ENCODE assay signal across 10 cellular contexts in genomic region chr17:5413682-5414081, GRCh38. TPM values are rescaled to one million over a fixed set of nuclear protein-coding genes. Genes with fewer than 3 reads are reported as not detected.
A peak's percentile ranks its signal among the peaks of the same experiment; 100 is the strongest.
DNase-seq lines count a peak whose midpoint lies in the region; ATAC-seq and TF ChIP-seq lines count a peak whose summit lies in the region.
"Had no signal": no experiment of that assay in that cellular context is flagged by ENCODE, and none has a peak within 500 bp of the region (broad histone marks: within the 10 kb centered on the region; RNA-seq: fewer than 3 reads in every experiment).

No MANE protein-coding gene starts in this region.

- H3K9me3 ChIP-seq in stomach, result no peaks in the 10 kb centered on the region
- H3K9me3 ChIP-seq: BLaER1 had no signal

- POLR2A ChIA-PET in activated CD4-positive, alpha-beta memory T cell treated with anti-CD3 and anti-CD28 coated beads for 36 hours (lab: Charles Lee), result no interaction called here
- POLR2A ChIA-PET in activated CD4-positive, alpha-beta memory T cell treated with anti-CD3 and anti-CD28 coated beads, Interleukin-2, amount 10 ng/mL, durations not matched to agents 7 days and 5 days (lab: Charles Lee), result interaction anchor here (1.0 to 1.5 kb wide), 3 partner anchors 10 to 25 kb away, joined by 3 to 4 read pairs (median 3); partner anchors contain the start of gene C1QBP

- no peak for TF ChIP-seq CTCF in stomach (IDR thresholded peaks at IDR 0.05)

- CTCF ChIA-PET in activated CD4-positive, alpha-beta memory T cell treated with anti-CD3 and anti-CD28 coated beads for 36 hours (lab: Charles Lee), result interaction anchor here (0.7 to 3.5 kb wide), 2 partner anchors 14 to 26 kb away, joined by 3 to 13 read pairs; partner anchors contain the start of gene C1QBP
- CTCF ChIA-PET in activated CD4-positive, alpha-beta memory T cell treated with anti-CD3 and anti-CD28 coated beads, Interleukin-2, amount 10 ng/mL, durations not matched to agents 7 days and 5 days (lab: Charles Lee), result interaction anchor here (1.2 to 3.7 kb wide), 2 partner anchors 10 to 25 kb away, joined by 4 to 20 read pairs; partner anchors contain the start of gene C1QBP

- no peak for ATAC-seq in GM18511 (IDR thresholded peaks at IDR 0.05; ENCODE audit: unreplicated experiment)

- H3K4me1 ChIP-seq in stomach, result peaks cover 22 to 46% (median 31%) of the 10 kb centered on the region in 4 donors

- H3K36me3 ChIP-seq in stomach, result peaks cover 50 to 87% (median 79%) of the 10 kb centered on the region in 4 donors

- intact Hi-C loops in activated CD4-positive, alpha-beta memory T cell treated with anti-CD3 and anti-CD28 coated beads for 36 hours (cut with micrococcal nuclease), result no loop called here
- intact Hi-C loops in stomach (cut with DNase I; ENCODE audit: low total_unique reads), result no loop called here
- intact Hi-C loops in activated CD4-positive, alpha-beta T cell treated with anti-CD3 and anti-CD28 coated beads, Interleukin-2, amount 10 ng/mL, durations not matched to agents 24 days and 14 days (cut with micrococcal nuclease), result loop anchor here (10.0 kb wide), 1 partner anchor 219 kb away; the partner anchor contains the start of gene ZNF594

- no peak for TF ChIP-seq POLR2A in stomach (IDR thresholded peaks at IDR 0.05)

- no peak overlapping the region for H3K4me3 Mint-ChIP-seq in activated CD4-positive, alpha-beta memory T cell treated with anti-CD3 and anti-CD28 coated beads for 36 hours
- H3K4me3 Mint-ChIP-seq in activated CD4-positive, alpha-beta memory T cell treated with anti-CD3 and anti-CD28 coated beads, Interleukin-2, amount 10 ng/mL, durations not matched to agents 7 days and 5 days, result no peak overlapping the region
- H3K4me3 Mint-ChIP-seq in activated CD4-positive, alpha-beta T cell treated with anti-CD3 and anti-CD28 coated beads, Interleukin-2, amount 10 ng/mL, durations not matched to agents 24 days and 14 days, result no peak overlapping the region

- no peaks in the 10 kb centered on the region for H3K9me3 Mint-ChIP-seq in activated CD4-positive, alpha-beta memory T cell treated with anti-CD3 and anti-CD28 coated beads for 36 hours
- H3K9me3 Mint-ChIP-seq in activated CD4-positive, alpha-beta memory T cell treated with anti-CD3 and anti-CD28 coated beads, Interleukin-2, amount 10 ng/mL, durations not matched to agents 7 days and 5 days, result no peaks in the 10 kb centered on the region
- no peaks in the 10 kb centered on the region for H3K9me3 Mint-ChIP-seq in activated CD4-positive, alpha-beta T cell treated with anti-CD3 and anti-CD28 coated beads, Interleukin-2, amount 10 ng/mL, durations not matched to agents 24 days and 14 days

- 46 to 63% (median 56%) methylated on average over 4 of the region's 4 CpGs for WGBS in stomach, 5 donors

- peaks cover 46% of the 10 kb centered on the region for H3K36me3 Mint-ChIP-seq in activated CD4-positive, alpha-beta memory T cell treated with anti-CD3 and anti-CD28 coated beads for 36 hours
- peaks cover 59% of the 10 kb centered on the region for H3K36me3 Mint-ChIP-seq in activated CD4-positive, alpha-beta memory T cell treated with anti-CD3 and anti-CD28 coated beads, Interleukin-2, amount 10 ng/mL, durations not matched to agents 7 days and 5 days (ENCODE audit: low read depth)
- peaks cover 62% of the 10 kb centered on the region for H3K36me3 Mint-ChIP-seq in activated CD4-positive, alpha-beta T cell treated with anti-CD3 and anti-CD28 coated beads, Interleukin-2, amount 10 ng/mL, durations not matched to agents 24 days and 14 days (ENCODE audit: low read depth)

- H3K27ac ChIP-seq in stomach, result peak overlapping the region in 3 of 5 donors; percentile 9 to 43 (median 17)
- H3K27ac ChIP-seq: BLaER1 had no signal

- no peaks in the 10 kb centered on the region for H3K27me3 Mint-ChIP-seq in activated CD4-positive, alpha-beta memory T cell treated with anti-CD3 and anti-CD28 coated beads for 36 hours
- H3K27me3 Mint-ChIP-seq in activated CD4-positive, alpha-beta memory T cell treated with anti-CD3 and anti-CD28 coated beads, Interleukin-2, amount 10 ng/mL, durations not matched to agents 7 days and 5 days, result no peaks in the 10 kb centered on the region
- H3K27me3 Mint-ChIP-seq in activated CD4-positive, alpha-beta T cell treated with anti-CD3 and anti-CD28 coated beads, Interleukin-2, amount 10 ng/mL, durations not matched to agents 24 days and 14 days, result no peaks in the 10 kb centered on the region

- peak overlapping the region; percentile 77 for H3K27ac Mint-ChIP-seq in activated CD4-positive, alpha-beta memory T cell treated with anti-CD3 and anti-CD28 coated beads for 36 hours
- no peak overlapping the region for H3K27ac Mint-ChIP-seq in activated CD4-positive, alpha-beta memory T cell treated with anti-CD3 and anti-CD28 coated beads, Interleukin-2, amount 10 ng/mL, durations not matched to agents 7 days and 5 days
- no peak overlapping the region for H3K27ac Mint-ChIP-seq in activated CD4-positive, alpha-beta T cell treated with anti-CD3 and anti-CD28 coated beads, Interleukin-2, amount 10 ng/mL, durations not matched to agents 24 days and 14 days

- peaks cover 63% of the 10 kb centered on the region for H3K4me1 Mint-ChIP-seq in activated CD4-positive, alpha-beta memory T cell treated with anti-CD3 and anti-CD28 coated beads for 36 hours (ENCODE audit: low read depth)
- H3K4me1 Mint-ChIP-seq in activated CD4-positive, alpha-beta memory T cell treated with anti-CD3 and anti-CD28 coated beads, Interleukin-2, amount 10 ng/mL, durations not matched to agents 7 days and 5 days, result peaks cover 56% of the 10 kb centered on the region
- peaks cover 38% of the 10 kb centered on the region for H3K4me1 Mint-ChIP-seq in activated CD4-positive, alpha-beta T cell treated with anti-CD3 and anti-CD28 coated beads, Interleukin-2, amount 10 ng/mL, durations not matched to agents 24 days and 14 days

- no peak for DNase-seq in activated CD4-positive, alpha-beta memory T cell treated with anti-CD3 and anti-CD28 coated beads for 36 hours
- no peak for DNase-seq in activated CD4-positive, alpha-beta memory T cell treated with anti-CD3 and anti-CD28 coated beads, Interleukin-2, amount 10 ng/mL, durations not matched to agents 7 days and 5 days
- peak; percentile 9 for DNase-seq in SIG-M5 (lab: John Stamatoyannopoulos, UW)
- peak; percentile 96 for DNase-seq in fibroblast of peridontal ligament (ENCODE audit: extremely low read depth)
- DNase-seq in stomach, result no peak
- DNase-seq in foreskin melanocyte, result no peak
- no peak for DNase-seq in activated CD4-positive, alpha-beta T cell treated with anti-CD3 and anti-CD28 coated beads, Interleukin-2, amount 10 ng/mL, durations not matched to agents 24 days and 14 days
- DNase-seq: right cardiac atrium had no signal

- H3K4me3 ChIP-seq in stomach, result no peak overlapping the region
- H3K4me3 ChIP-seq: BLaER1 had no signal

- H3K27me3 ChIP-seq in stomach, result no peaks in the 10 kb centered on the region
- H3K27me3 ChIP-seq: BLaER1 had no signal

- no peak for TF ChIP-seq EP300 in stomach (IDR thresholded peaks at IDR 0.05)

RNA-seq across cellular contexts. Expression of gene NUP88, which starts 5.8 kb away (rescaled TPM):
- total RNA-seq in activated CD4-positive, alpha-beta memory T cell treated with anti-CD3 and anti-CD28 coated beads for 36 hours, result 100 to 1,000 TPM; 110 to 113 TPM
- 10 to 100 TPM; 80.6 to 85.9 TPM for total RNA-seq in activated CD4-positive, alpha-beta memory T cell treated with anti-CD3 and anti-CD28 coated beads, Interleukin-2, amount 10 ng/mL, durations not matched to agents 7 days and 5 days
- 100 to 1,000 TPM in 2 of 5 donors, 10 to 100 TPM in 3; 29.8 to 185 (median 98.8) TPM for total RNA-seq in stomach
- 10 to 100 TPM; 58.2 to 92.9 (median 60.3) TPM for polyA plus RNA-seq in stomach
- total RNA-seq in activated CD4-positive, alpha-beta T cell treated with anti-CD3 and anti-CD28 coated beads, Interleukin-2, amount 10 ng/mL, durations not matched to agents 24 days and 14 days, result 164 and 168 TPM in 2 replicates

RNA-seq across cellular contexts. Expression of gene RPAIN, which starts 6.3 kb away (rescaled TPM):
- 10 to 100 TPM; 51.7 to 53.4 TPM for total RNA-seq in activated CD4-positive, alpha-beta memory T cell treated with anti-CD3 and anti-CD28 coated beads for 36 hours
- 10 to 100 TPM; 49.5 to 52.2 TPM for total RNA-seq in activated CD4-positive, alpha-beta memory T cell treated with anti-CD3 and anti-CD28 coated beads, Interleukin-2, amount 10 ng/mL, durations not matched to agents 7 days and 5 days
- total RNA-seq in stomach, result 10 to 100 TPM in 4 of 5 donors, 1 to 10 TPM in 1; 8.1 to 81.1 (median 61.2) TPM
- polyA plus RNA-seq in stomach, result 10 to 100 TPM; 32.2 to 35.1 (median 34.7) TPM
- total RNA-seq in activated CD4-positive, alpha-beta T cell treated with anti-CD3 and anti-CD28 coated beads, Interleukin-2, amount 10 ng/mL, durations not matched to agents 24 days and 14 days, result 63.2 and 64.7 TPM in 2 replicates

RNA-seq across cellular contexts. Expression of gene C1QBP, which starts 25.3 kb away (rescaled TPM):
- total RNA-seq in activated CD4-positive, alpha-beta memory T cell treated with anti-CD3 and anti-CD28 coated beads for 36 hours, result 100 to 1,000 TPM; 342 TPM
- total RNA-seq in activated CD4-positive, alpha-beta memory T cell treated with anti-CD3 and anti-CD28 coated beads, Interleukin-2, amount 10 ng/mL, durations not matched to agents 7 days and 5 days, result 100 to 1,000 TPM; 123 TPM
- total RNA-seq in stomach, result 100 to 1,000 TPM in 2 of 5 donors, 10 to 100 TPM in 3; 26.8 to 320 (median 73.3) TPM
- polyA plus RNA-seq in stomach, result 100 to 1,000 TPM in 2 of 3 donors, 10 to 100 TPM in 1; 79.6 to 120 (median 111) TPM
- 451 TPM in 2 replicates for total RNA-seq in activated CD4-positive, alpha-beta T cell treated with anti-CD3 and anti-CD28 coated beads, Interleukin-2, amount 10 ng/mL, durations not matched to agents 24 days and 14 days

RNA-seq across cellular contexts. Expression of gene DHX33, which starts 55.1 kb away (rescaled TPM):
- total RNA-seq in activated CD4-positive, alpha-beta memory T cell treated with anti-CD3 and anti-CD28 coated beads for 36 hours, result 10 to 100 TPM; 21.8 to 21.9 TPM
- total RNA-seq in activated CD4-positive, alpha-beta memory T cell treated with anti-CD3 and anti-CD28 coated beads, Interleukin-2, amount 10 ng/mL, durations not matched to agents 7 days and 5 days, result 10 to 100 TPM; 15.0 to 16.3 TPM
- total RNA-seq in stomach, result 10 to 100 TPM in 3 of 5 donors, 1 to 10 TPM in 1, under 1 TPM in 1; 0.58 to 13.3 (median 12.1) TPM
- polyA plus RNA-seq in stomach, result 1 to 10 TPM; 3.5 to 4.4 (median 4.2) TPM
- 41.2 and 41.7 TPM in 2 replicates for total RNA-seq in activated CD4-positive, alpha-beta T cell treated with anti-CD3 and anti-CD28 coated beads, Interleukin-2, amount 10 ng/mL, durations not matched to agents 24 days and 14 days

Comparison
In these comparisons a context has a peak if more than half of its experiments do, and no peak if none do; other contexts are left out.
1. DNase-seq: peak in SIG-M5 (single experiment) and fibroblast of peridontal ligament (single experiment); none in activated CD4-positive, alpha-beta memory T cell treated with anti-CD3 and anti-CD28 coated beads for 36 hours (single experiment), activated CD4-positive, alpha-beta memory T cell treated with anti-CD3 and anti-CD28 coated beads, Interleukin-2, amount 10 ng/mL, durations not matched to agents 7 days and 5 days (single experiment), stomach (single experiment), foreskin melanocyte (single experiment) and activated CD4-positive, alpha-beta T cell treated with anti-CD3 and anti-CD28 coated beads, Interleukin-2, amount 10 ng/mL, durations not matched to agents 24 days and 14 days (single experiment).